Comparison of ENCODE assay signal across 9 cellular contexts in genomic region chr10:122461367-122461728, GRCh38. TPM values are rescaled to one million over a fixed set of nuclear protein-coding genes. Genes with fewer than 3 reads are reported as not detected.
DNase-seq lines count a peak whose midpoint lies in the region; ATAC-seq and TF ChIP-seq lines count a peak whose summit lies in the region.
"Had no signal": no experiment of that assay in that cellular context is flagged by ENCODE, and none has a peak within 500 bp of the region (broad histone marks: within the 10 kb centered on the region; RNA-seq: fewer than 3 reads in every experiment).

Gene HTRA1 (plus strand): TSS chr10:122461553. CDS start chr10:122461653, 100 bp downstream.

- peak within 1 kb of the TSS; percentile 11 for H3K9ac ChIP-seq in smooth muscle cell (ENCODE audit: low read depth)

- peaks cover 14% of the 10 kb centered on the region for H4K20me1 ChIP-seq in smooth muscle cell (ENCODE audit: low read depth)

- peaks cover 11% of the 10 kb centered on the region for H3F3A ChIP-seq in smooth muscle cell (ENCODE audit: low read depth)

- H3K4me1 ChIP-seq in smooth muscle cell (ENCODE audit: low read depth) = peaks cover 18% of the 10 kb centered on the region

- H3K9me3 ChIP-seq in smooth muscle cell (replicated peaks; ENCODE audit: low read depth) = no peaks in the 10 kb centered on the region

- no peak for TF ChIP-seq CTCF in smooth muscle cell (IDR thresholded peaks at IDR 0.05; ENCODE audit: borderline replicate concordance, insufficient read depth, poor library complexity, severe bottlenecking)
- no peak for TF ChIP-seq CTCF in GM13976 (IDR thresholded peaks at IDR 0.05; ENCODE audit: borderline replicate concordance, control extremely low read depth, extremely low read depth, insufficient read depth, missing control alignments)

- H3K4me3 ChIP-seq in smooth muscle cell = peak within 1 kb of the TSS; percentile 65
- H3K4me3 ChIP-seq: K562 had no signal

- H3K27me3 ChIP-seq in smooth muscle cell (ENCODE audit: low read depth) = no peaks in the 10 kb centered on the region

- no peak within 1 kb of the TSS for H3K27ac ChIP-seq in smooth muscle cell (ENCODE audit: low read depth)

- H3K4me2 ChIP-seq in smooth muscle cell = peak within 1 kb of the TSS; percentile 89

- 2% methylated on average over 22 of the region's 56 CpGs for WGBS in smooth muscle cell (ENCODE audit: low lambda C conversion rate)

- intact Hi-C loops in left colon (cut with DNase I, micrococcal nuclease) = no loop called here

- in situ Hi-C loops in Caki2 (cut with HindIII; ENCODE audit: low pct_unique_long_range_greater_than_20kb, low sequenced_read_pairs) = no loop called here
- in situ Hi-C loops in GM13976 (cut with MboI; ENCODE audit: low sequenced_read_pairs, unreplicated experiment) = no loop called here

- no peaks in the 10 kb centered on the region for H3K36me3 ChIP-seq in smooth muscle cell (ENCODE audit: low read depth)

- H2AFZ ChIP-seq in smooth muscle cell (ENCODE audit: low read depth) = peak within 1 kb of the TSS; percentile 94

- peaks cover 17% of the 10 kb centered on the region for H3K79me2 ChIP-seq in smooth muscle cell (ENCODE audit: low read depth)

- DNase-seq in Caki2 (ENCODE audit: low read depth) (peak; percentile 71), NCI-H460 (ENCODE audit: extremely low read depth, low read depth) (peak; percentile 67), dermis microvascular lymphatic vessel endothelial cell (ENCODE audit: low read depth in 2 of 2) (peak in 1 of 2 donors; percentile 81), left colon (peak; percentile 43 to 51), smooth muscle cell (lab: John Stamatoyannopoulos, UW; ENCODE audit: unreplicated experiment) (no peak), GM13976 (ENCODE audit: low spot score) (no peak), SKM-1 treated with dmso at 0.1 percent for 144 hours (lab: John Stamatoyannopoulos, UW; ENCODE audit: unreplicated experiment) (no peak)
- DNase-seq in activated CD4-positive, alpha-beta T cell treated with anti-CD3 and anti-CD28 coated beads for 48 hours = no peak

- ATAC-seq in left colon = peak; percentile 66
- ATAC-seq: K562 had no signal

RNA-seq across cellular contexts. Expression of gene HTRA1, which starts in this region (rescaled TPM):
- total RNA-seq in Caki2 (2014; rRNA removed; shearing (Covaris generic); ENCODE audit: low replicate concordance) = 34.5 and 42.1 TPM in 2 replicates
- total RNA-seq in NCI-H460 (2014; rRNA removed; shearing (Covaris generic)) = 40.7 and 42.5 TPM in 2 replicates
- polyA plus RNA-seq in NCI-H460 (2014; cell fraction: nucleus; rRNA removed) = 37.0 and 37.9 TPM in 2 replicates
- total RNA-seq in dermis microvascular lymphatic vessel endothelial cell (60.7 and 80.4 TPM in 2 replicates), left colon (10 to 100 TPM; 14.6 to 37.0 TPM), smooth muscle cell (175 and 197 TPM in 2 replicates)
- polyA plus RNA-seq in smooth muscle cell = 170 and 257 TPM in 2 replicates

Comparison
In these comparisons a context has a peak if more than half of its experiments do, and no peak if none do; other contexts are left out.
1. DNase-seq: peak in Caki2 (single experiment), NCI-H460 (single experiment) and left colon (2 of 2); none in smooth muscle cell (single experiment), GM13976 (single experiment), SKM-1 treated with dmso at 0.1 percent for 144 hours (single experiment) and activated CD4-positive, alpha-beta T cell treated with anti-CD3 and anti-CD28 coated beads for 48 hours (single experiment).